31 cellular contexts compared by ENCODE assay signal in the genomic region with DNA sequence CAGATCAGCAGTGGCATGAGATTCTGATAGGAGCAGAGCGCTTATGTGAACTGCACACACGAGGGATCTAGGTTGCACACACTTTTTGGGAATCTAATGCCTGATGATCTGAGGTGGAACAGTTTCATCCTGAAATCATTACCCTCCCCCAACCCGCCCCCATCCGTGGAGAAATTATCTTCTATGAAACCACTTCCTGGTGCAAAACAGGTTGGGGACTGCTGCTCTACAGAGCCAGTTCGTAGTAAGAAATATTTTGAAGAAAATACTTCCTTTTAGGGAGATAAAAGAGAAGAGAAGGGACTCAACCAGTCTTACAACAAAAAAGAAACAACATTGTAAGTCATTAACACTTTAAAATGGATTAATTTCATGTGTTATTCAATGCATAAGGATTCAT.
"Had no signal": no experiment of that assay in that cellular context is flagged by ENCODE, and none has a peak within 500 bp of the region (broad histone marks: within the 10 kb centered on the region; RNA-seq: fewer than 3 reads in every experiment).

No MANE protein-coding gene starts in this region.

- H3K9me3 Mint-ChIP-seq: activated T-cell treated with anti-CD3 and anti-CD28 coated beads, Interleukin-2, amount 50 U/mL, for 4 hours; activated T-helper 2 cell treated with anti-CD3 and anti-CD28 coated beads, Interferon-gamma antibody, Interleukin-2, Interleukin-4, amounts not matched to agents 10 μg/mL and 5 μg/mL and 100 μg/mL, durations not matched to agents 14 hours and 24 hours and 36 hours; neural progenitor cell; stimulated activated naive B cell treated with anti-CD40 and anti-IgM and Interleukin-4, amounts not matched to agents 10 μg/mL and 1 μg/mL and 100 μg/mL, for 72 hours had no signal

- H3K9ac ChIP-seq: neural progenitor cell, parathyroid adenoma had no signal

- DNase-seq: activated CD4-positive, alpha-beta T cell treated with anti-CD3 and anti-CD28 coated beads for 4 hours; activated CD4-positive, alpha-beta T cell treated with anti-CD3 and anti-CD28 coated beads, Interleukin-2, amount 50 U/mL, for 48 hours; activated CD4-positive, CD25-positive, alpha-beta regulatory T cell; activated CD8-positive, alpha-beta memory T cell treated with anti-CD3 and anti-CD28 coated beads, Interleukin-2, amount 50 U/mL, for 48 hours; activated T-cell treated with anti-CD3 and anti-CD28 coated beads, Interleukin-2, amount 50 U/mL, for 4 hours; cerebellar nuclear complex; colonic mucosa; effector CD8-positive, alpha-beta T cell; esophagus squamous epithelium; foreskin melanocyte; heart right ventricle; midbrain; natural killer cell; occipital lobe; psoas muscle; sigmoid colon; small intestine; stimulated activated CD4-positive, alpha-beta T cell treated with anti-CD3 and anti-CD28 coated beads, Interleukin-1b, Interleukin-23, amount 100 ng/mL, for 48 hours; stimulated activated naive B cell treated with anti-CD40 and anti-IgM and Interleukin-4, amounts not matched to agents 10 μg/mL and 1 μg/mL and 100 μg/mL, for 72 hours; stomach; thyroid gland; upper lobe of right lung had no signal

- H3K4me3 Mint-ChIP-seq: activated T-cell treated with anti-CD3 and anti-CD28 coated beads, Interleukin-2, amount 50 U/mL, for 4 hours; brain; memory B cell; natural killer cell; neural progenitor cell; stimulated activated naive B cell treated with anti-CD40 and anti-IgM and Interleukin-4, amounts not matched to agents 10 μg/mL and 1 μg/mL and 100 μg/mL, for 72 hours had no signal

- H3K4me1 Mint-ChIP-seq: memory B cell; natural killer cell; neural progenitor cell; stimulated activated naive B cell treated with anti-CD40 and anti-IgM and Interleukin-4, amounts not matched to agents 10 μg/mL and 1 μg/mL and 100 μg/mL, for 72 hours had no signal

- H3K27ac Mint-ChIP-seq: activated T-helper 2 cell treated with anti-CD3 and anti-CD28 coated beads, Interferon-gamma antibody, Interleukin-2, Interleukin-4, amounts not matched to agents 10 μg/mL and 5 μg/mL and 100 μg/mL, durations not matched to agents 14 hours and 24 hours and 36 hours; brain; memory B cell; natural killer cell; neural progenitor cell; stimulated activated naive B cell treated with anti-CD40 and anti-IgM and Interleukin-4, amounts not matched to agents 10 μg/mL and 1 μg/mL and 100 μg/mL, for 72 hours had no signal

- H3K27me3 Mint-ChIP-seq: brain; memory B cell; stimulated activated naive B cell treated with anti-CD40 and anti-IgM and Interleukin-4, amounts not matched to agents 10 μg/mL and 1 μg/mL and 100 μg/mL, for 72 hours had no signal

- H3K36me3 ChIP-seq: ascending aorta, cardiac muscle cell, colonic mucosa, esophagus squamous epithelium, heart right ventricle, neural progenitor cell, sigmoid colon, stomach, thyroid gland, upper lobe of right lung had no signal

- H3K4me2 ChIP-seq: neural progenitor cell had no signal

- H3K27ac ChIP-seq: ascending aorta, cardiac muscle cell, colonic mucosa, epithelial cell of prostate, esophagus squamous epithelium, heart right ventricle, neural progenitor cell, parathyroid adenoma, psoas muscle, sigmoid colon, stomach, thyroid gland, upper lobe of right lung had no signal

- FAIRE-seq: endometrium, small intestine had no signal

- H3K36me3 Mint-ChIP-seq: brain; memory B cell; natural killer cell; neural progenitor cell; stimulated activated naive B cell treated with anti-CD40 and anti-IgM and Interleukin-4, amounts not matched to agents 10 μg/mL and 1 μg/mL and 100 μg/mL, for 72 hours had no signal

- H3K4me3 ChIP-seq: ascending aorta, cardiac muscle cell, colonic mucosa, esophagus squamous epithelium, heart right ventricle, neural progenitor cell, psoas muscle, sigmoid colon, stomach, thyroid gland, upper lobe of right lung had no signal

- H3K9me3 ChIP-seq: ascending aorta, colonic mucosa, esophagus squamous epithelium, heart right ventricle, psoas muscle, sigmoid colon, stomach, thyroid gland, upper lobe of right lung had no signal

- ATAC-seq: activated T-cell treated with anti-CD3 and anti-CD28 coated beads, Interleukin-2, amount 50 U/mL, for 4 hours; heart right ventricle; natural killer cell; psoas muscle; stimulated activated naive B cell treated with anti-CD40 and anti-IgM and Interleukin-4, amounts not matched to agents 10 μg/mL and 1 μg/mL and 100 μg/mL, for 72 hours; upper lobe of right lung had no signal

- H3K4me1 ChIP-seq: ascending aorta, colonic mucosa, esophagus squamous epithelium, heart right ventricle, neural progenitor cell, parathyroid adenoma, psoas muscle, stomach, upper lobe of right lung had no signal

- H3K27me3 ChIP-seq: ascending aorta, cardiac muscle cell, colonic mucosa, esophagus squamous epithelium, heart right ventricle, neural progenitor cell, sigmoid colon, stomach, thyroid gland, upper lobe of right lung had no signal
